Comparison of ENCODE assay signal across 8 cellular contexts in the genomic region with DNA sequence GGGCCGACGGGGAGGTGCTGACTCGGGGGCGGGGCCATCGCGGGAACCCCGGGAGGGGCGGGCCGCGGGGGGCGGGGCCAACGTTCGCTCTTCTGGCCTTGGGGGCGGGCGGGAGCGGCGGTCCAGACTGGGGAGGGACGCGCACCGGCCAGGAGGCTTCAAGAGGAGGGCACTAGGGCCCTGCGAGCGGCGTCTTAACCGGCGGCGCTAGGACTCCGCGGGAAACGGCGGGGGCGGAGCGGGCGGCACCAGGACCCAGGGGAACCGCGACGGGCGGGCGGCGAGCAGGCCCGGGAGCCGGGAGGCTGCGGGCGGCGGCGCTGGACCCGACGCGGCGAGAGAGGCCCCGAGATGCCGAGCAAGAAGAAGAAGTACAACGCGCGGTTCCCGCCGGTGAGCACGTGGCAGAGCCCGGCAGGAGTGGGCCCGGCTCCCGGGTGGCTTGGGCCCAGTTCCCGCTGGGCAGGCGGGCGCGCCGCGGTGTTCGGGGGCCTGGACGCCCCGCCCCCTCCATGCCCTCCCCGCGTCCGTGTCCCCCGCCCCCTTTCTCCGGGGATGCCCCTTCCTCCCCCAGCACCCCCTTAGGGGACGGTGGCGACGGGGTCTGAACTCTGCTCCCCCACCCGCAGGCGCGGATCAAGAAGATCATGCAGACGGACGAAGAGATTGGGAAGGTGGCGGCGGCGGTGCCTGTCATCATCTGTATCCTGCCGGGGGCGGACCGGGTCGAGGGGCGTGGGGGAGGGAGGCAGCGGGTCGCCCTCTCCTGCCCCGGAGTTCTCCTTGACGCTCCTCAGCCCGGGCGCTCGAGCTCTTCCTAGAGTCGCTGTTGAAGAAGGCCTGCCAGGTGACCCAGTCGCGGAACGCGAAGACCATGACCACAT. TPM values are rescaled to one million over a fixed set of nuclear protein-coding genes. Genes with fewer than 3 reads are reported as not detected.
DNase-seq lines count a peak whose midpoint lies in the region; ATAC-seq, FAIRE-seq and TF ChIP-seq lines count a peak whose summit lies in the region.

A gene with protein sequence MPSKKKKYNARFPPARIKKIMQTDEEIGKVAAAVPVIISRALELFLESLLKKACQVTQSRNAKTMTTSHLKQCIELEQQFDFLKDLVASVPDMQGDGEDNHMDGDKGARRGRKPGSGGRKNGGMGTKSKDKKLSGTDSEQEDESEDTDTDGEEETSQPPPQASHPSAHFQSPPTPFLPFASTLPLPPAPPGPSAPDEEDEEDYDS (plus strand): TSS at position 276 of the 884 bp plus-strand sequence. CDS start 76 bp downstream, at position 352.

- no peaks in the 10 kb centered on the region for H3K27me3 Mint-ChIP-seq in activated T-cell treated with anti-CD3 and anti-CD28 coated beads, Interleukin-2, amount 50 U/mL, for 72 hours (ENCODE audit: low read depth)

- TF ChIP-seq CTCF in esophagus muscularis mucosa (IDR thresholded peaks at IDR 0.05): peak in 1 of 3 experiments; percentile 36

- peak within 1 kb of the TSS; percentile 99 for H3K4me3 ChIP-seq in Karpas-422 (ENCODE audit: low read length)
- peak within 1 kb of the TSS; percentile 68 to 99 (median 88) for H3K4me3 ChIP-seq in esophagus muscularis mucosa
- H3K4me3 ChIP-seq in muscle layer of duodenum (ENCODE audit: low read depth in 1 of 2, low read length in 2 of 2): peak within 1 kb of the TSS; percentile 98

- intact Hi-C loops in esophagus muscularis mucosa (cut with DNase I): loop anchor here (5.0 to 10.0 kb wide), 2 partner anchors 38 to 65 kb away; no protein-coding TSS in a partner anchor

- H3K4me1 ChIP-seq in Karpas-422 (ENCODE audit: low read length) (peaks cover 20% of the 10 kb centered on the region), esophagus muscularis mucosa (peaks cover 49 to 61% (median 58%) of the 10 kb centered on the region in 4 donors), muscle layer of duodenum (ENCODE audit: control insufficient read depth in 1 of 2, insufficient read depth in 2 of 2, low read length in 2 of 2) (peaks cover 7 to 53% of the 10 kb centered on the region in 2 donors)

- H3K36me3 ChIP-seq in Karpas-422 (ENCODE audit: insufficient read depth, low read length) (no peaks in the 10 kb centered on the region), esophagus muscularis mucosa (peaks cover 7 to 36% (median 28%) of the 10 kb centered on the region in 4 donors), muscle layer of duodenum (ENCODE audit: control insufficient read depth in 1 of 2, insufficient read depth in 2 of 2, low read length in 2 of 2) (peaks cover 14 to 26% of the 10 kb centered on the region in 2 donors)

- peak within 1 kb of the TSS; percentile 90 for H2AFZ ChIP-seq in Karpas-422 (ENCODE audit: low read length)

- peak within 1 kb of the TSS; percentile 84 for H3K4me2 ChIP-seq in Karpas-422 (ENCODE audit: low read depth, low read length, poor library complexity, severe bottlenecking)

- H3K4me1 Mint-ChIP-seq in activated T-cell treated with anti-CD3 and anti-CD28 coated beads, Interleukin-2, amount 50 U/mL, for 72 hours (ENCODE audit: low read depth): peaks cover 41% of the 10 kb centered on the region

- 0% methylated on average over 5 of the region's 102 CpGs for WGBS in esophagus muscularis mucosa

- no peaks in the 10 kb centered on the region for H3K9me3 Mint-ChIP-seq in activated T-cell treated with anti-CD3 and anti-CD28 coated beads, Interleukin-2, amount 50 U/mL, for 72 hours

- peak; percentile 99 for DNase-seq in DMS53 (lab: John Stamatoyannopoulos, UW)
- peak; percentile 99 for DNase-seq in Karpas-422
- peak; percentile 93 for DNase-seq in RCC 7860 (ENCODE audit: low spot score)
- peak; percentile 98 to 99 for DNase-seq in activated T-cell treated with anti-CD3 and anti-CD28 coated beads, Interleukin-2, amount 50 U/mL, for 72 hours
- DNase-seq in esophagus muscularis mucosa (ENCODE audit: extremely low spot score): peak; percentile 99
- peak; percentile 98 for DNase-seq in stimulated activated CD8-positive, alpha-beta memory T cell treated with anti-CD3 and anti-CD28 coated beads, Interleukin-7, amount 100 ng/mL, for 24 hours (ENCODE audit: low read depth)

- H3K27ac Mint-ChIP-seq in activated T-cell treated with anti-CD3 and anti-CD28 coated beads, Interleukin-2, amount 50 U/mL, for 72 hours: peak within 1 kb of the TSS; percentile 89

- H3K9me3 ChIP-seq in Karpas-422 (ENCODE audit: low read length): no peaks in the 10 kb centered on the region
- no peaks in the 10 kb centered on the region for H3K9me3 ChIP-seq in esophagus muscularis mucosa
- H3K9me3 ChIP-seq in muscle layer of duodenum (ENCODE audit: control insufficient read depth in 1 of 2, low read length in 2 of 2): no peaks in the 10 kb centered on the region

- H3K27me3 ChIP-seq in Karpas-422 (ENCODE audit: low read length): no peaks in the 10 kb centered on the region
- H3K27me3 ChIP-seq in esophagus muscularis mucosa: no peaks in the 10 kb centered on the region
- no peaks in the 10 kb centered on the region for H3K27me3 ChIP-seq in muscle layer of duodenum (ENCODE audit: low read depth, low read length)

- H4K20me1 ChIP-seq in Karpas-422 (ENCODE audit: insufficient read depth, low read depth, low read length): no peaks in the 10 kb centered on the region

- peak within 1 kb of the TSS; percentile 95 to 96 for H3K4me3 Mint-ChIP-seq in activated T-cell treated with anti-CD3 and anti-CD28 coated beads, Interleukin-2, amount 50 U/mL, for 72 hours

- H3K9ac ChIP-seq in Karpas-422 (ENCODE audit: low read length): peak within 1 kb of the TSS; percentile 92

- H3K9me2 ChIP-seq in Karpas-422 (replicated peaks; ENCODE audit: insufficient read depth, low read length): no peaks in the 10 kb centered on the region

- no peak for TF ChIP-seq EP300 in esophagus muscularis mucosa (IDR thresholded peaks at IDR 0.05)

- peaks cover 9% of the 10 kb centered on the region; the same call in 1 of the 2 replicates for H3K79me2 ChIP-seq in Karpas-422 (ENCODE audit: low read length)

- 0 out of 2 replicates have a peak within 1 kb of the TSS, but pooled peaks have one; percentile 42 for H3K27ac ChIP-seq in Karpas-422 (ENCODE audit: low read length)
- peak within 1 kb of the TSS; percentile 91 to 99 (median 96) for H3K27ac ChIP-seq in esophagus muscularis mucosa (replicated peaks in 1 of 4)
- H3K27ac ChIP-seq in muscle layer of duodenum (ENCODE audit: low read length): peak within 1 kb of the TSS; percentile 90

- ATAC-seq in GM21825 (IDR thresholded peaks at IDR 0.05; ENCODE audit: unreplicated experiment): peak; percentile 75
- peak; percentile 93 to 95 for ATAC-seq in activated T-cell treated with anti-CD3 and anti-CD28 coated beads, Interleukin-2, amount 50 U/mL, for 72 hours (replicated peaks in 1 of 2)

- H3K36me3 Mint-ChIP-seq in activated T-cell treated with anti-CD3 and anti-CD28 coated beads, Interleukin-2, amount 50 U/mL, for 72 hours (ENCODE audit: insufficient read depth in 2 of 2): peaks cover 4 to 12% of the 10 kb centered on the region in 2 donors

- TF ChIP-seq POLR2A in esophagus muscularis mucosa (IDR thresholded peaks at IDR 0.05; ENCODE audit: low read depth): peak; percentile 60

- no peak for FAIRE-seq in RCC 7860 (lab: Jason Lieb, UNC)

RNA-seq across cellular contexts. Expression of the gene that starts here (rescaled TPM):
- 66.2 and 111 TPM in 2 replicates for total RNA-seq in Karpas-422 (2014; rRNA removed; shearing (Covaris generic); ENCODE audit: low replicate concordance)
- 100 to 1,000 TPM; 126 to 145 TPM for total RNA-seq in activated T-cell treated with anti-CD3 and anti-CD28 coated beads, Interleukin-2, amount 50 U/mL, for 72 hours
- 100 to 1,000 TPM in 2 of 4 donors, 10 to 100 TPM in 2; 78.4 to 122 (median 101) TPM for total RNA-seq in esophagus muscularis mucosa

Comparison
In these comparisons a context has a peak if more than half of its experiments do, and no peak if none do; other contexts are left out.
1. Peak in every context shown above with its lines: DNase-seq, ATAC-seq, H3K4me3 ChIP-seq and H3K27ac ChIP-seq.
2. H3K27ac ChIP-seq: peak in every context shown above with its lines; median percentile 96 in esophagus muscularis mucosa; 90 in muscle layer of duodenum; 42 in Karpas-422.